23 cellular contexts compared by ENCODE assay signal in the genomic region with DNA sequence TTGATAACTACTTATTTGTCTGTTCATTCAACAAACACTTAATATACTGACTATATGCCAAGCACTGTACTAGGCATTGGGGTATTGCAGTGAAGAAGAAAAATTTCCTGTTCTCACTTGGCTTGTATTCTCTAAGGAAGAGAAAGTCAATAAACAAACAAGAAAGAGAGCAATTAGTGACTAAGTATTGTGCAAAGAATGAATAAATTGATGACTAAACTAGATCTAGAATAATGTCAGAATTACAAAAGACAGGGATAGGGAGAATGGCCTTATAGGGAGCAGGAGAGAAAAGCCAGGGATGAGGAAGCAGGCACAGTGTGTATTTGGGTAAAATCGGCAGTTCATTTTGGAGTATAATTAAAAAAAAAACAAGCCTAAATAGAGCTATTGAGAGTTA. TPM values are rescaled to one million over a fixed set of nuclear protein-coding genes. Genes with fewer than 3 reads are reported as not detected.
DNase-seq lines count a peak whose midpoint lies in the region; ATAC-seq and TF ChIP-seq lines count a peak whose summit lies in the region.
"Had no signal": no experiment of that assay in that cellular context is flagged by ENCODE, and none has a peak within 500 bp of the region (broad histone marks: within the 10 kb centered on the region; RNA-seq: fewer than 3 reads in every experiment).

No MANE protein-coding gene starts in this region.

- no peaks in the 10 kb centered on the region for H3F3A ChIP-seq in PC-3 (ENCODE audit: low read length, unreplicated experiment)

- H3K4me2 ChIP-seq in PC-3 (ENCODE audit: low read length): no peak overlapping the region
- H3K4me2 ChIP-seq: A549; BLaER1 treated with 17β-estradiol and CSF1 and Interleukin-3, amounts not matched to agents 10 nM and 100 nM had no signal

- H3K9me2 ChIP-seq in PC-3 (replicated peaks; ENCODE audit: low read length): no peaks in the 10 kb centered on the region

- no peaks in the 10 kb centered on the region for H3K79me2 ChIP-seq in PC-3 (ENCODE audit: low read length)

- H3K36me3 ChIP-seq in PC-3 (ENCODE audit: low read depth, low read length) (no peaks in the 10 kb centered on the region), vagina (no peaks in the 10 kb centered on the region), transverse colon (no peaks in the 10 kb centered on the region)
- H3K36me3 ChIP-seq: BLaER1 treated with 17β-estradiol and CSF1 and Interleukin-3, amounts not matched to agents 10 nM and 100 nM; MG63 had no signal

- TF ChIP-seq CTCF in PC-3 (conservative IDR thresholded peaks at IDR 0.05; ENCODE audit: low read depth, low read length) (no peak), vagina (IDR thresholded peaks at IDR 0.05) (no peak), transverse colon (IDR thresholded peaks at IDR 0.05) (no peak)

- WGBS in transverse colon (ENCODE audit: low coverage in 1 of 2), 2 donors: 67 to 80% methylated on average over 1 of the region's 1 CpG
- 86% methylated on average over 1 of the region's 1 CpG for WGBS in right cardiac atrium

- H2AFZ ChIP-seq in PC-3 (ENCODE audit: low read length): no peak overlapping the region

- no TSS peak for BruUV-seq in PC-3 (replicated peaks; lab: Mats Ljungman, UMichigan)

- TF ChIP-seq POLR2A in vagina (IDR thresholded peaks at IDR 0.05) (no peak), transverse colon (IDR thresholded peaks at IDR 0.05) (no peak)

- no peaks in the 10 kb centered on the region for H4K20me1 ChIP-seq in PC-3 (ENCODE audit: low read length)

- H3K9me3 ChIP-seq in PC-3 (ENCODE audit: low read length): no peaks in the 10 kb centered on the region
- no peaks in the 10 kb centered on the region for H3K9me3 ChIP-seq in vagina
- H3K9me3 ChIP-seq in transverse colon: no peaks in the 10 kb centered on the region
- H3K9me3 ChIP-seq in right cardiac atrium (ENCODE audit: control insufficient read depth, low read length): no peaks in the 10 kb centered on the region
- H3K9me3 ChIP-seq: A549, MG63 had no signal

- CTCF ChIA-PET in PC-3 (lab: Charles Lee): no interaction called here

- in situ Hi-C loops in transverse colon (cut with MboI; ENCODE audit: low pct_ligation_motif_present in 1 of 4, low pct_unique_long_range_greater_than_20kb in 1 of 4, low sequenced_read_pairs in 3 of 4): no loop called here

- ATAC-seq in PC-3 (peak; percentile 19; the same call in 1 of the 2 replicates), right cardiac atrium (no peak)
- ATAC-seq: A549, SK-N-SH treated with all-trans-retinoic acid at 6 μM for 48 hours had no signal

- H3K4me3 ChIP-seq in PC-3 (ENCODE audit: low read length) (no peak overlapping the region), vagina (no peak overlapping the region), transverse colon (no peak overlapping the region), right cardiac atrium (ENCODE audit: low read length) (no peak overlapping the region)
- H3K4me3 ChIP-seq: A549; BLaER1 treated with 17β-estradiol and CSF1 and Interleukin-3, amounts not matched to agents 10 nM and 100 nM; MG63 had no signal

- DNase-seq in AG08395 (ENCODE audit: low spot score) (peak; percentile 5), HCEC 1CT (peak; percentile 67), PC-3 (peak; percentile 1), fibroblast of peridontal ligament (ENCODE audit: extremely low read depth) (peak; percentile 29), vagina (ENCODE audit: extremely low spot score in 2 of 2) (no peak), transverse colon (no peak), right cardiac atrium (no peak)
- DNase-seq: CD8-positive, alpha-beta memory T cell; DMS79; Karpas-422; MG63; NCI-H1092 treated with DMSO at 0.1 percent for 48 hours; NCI-H146; NCI-H2081; NCI-H510A; NCI-H82; OCI-M1; SHP77 treated with DMSO at 0.1 percent for 48 hours had no signal

- H3K4me1 ChIP-seq in PC-3 (ENCODE audit: insufficient read depth, low read length): no peaks in the 10 kb centered on the region
- H3K4me1 ChIP-seq in vagina: peaks cover 21% of the 10 kb centered on the region
- H3K4me1 ChIP-seq in transverse colon: peaks cover 0 to 15% (median 0%) of the 10 kb centered on the region in 4 donors
- no peaks in the 10 kb centered on the region for H3K4me1 ChIP-seq in right cardiac atrium (ENCODE audit: control insufficient read depth, insufficient read depth, low read length)

- peaks cover 20% of the 10 kb centered on the region for H3K27me3 ChIP-seq in PC-3 (ENCODE audit: low read length)
- H3K27me3 ChIP-seq in vagina: no peaks in the 10 kb centered on the region
- peaks cover 20% of the 10 kb centered on the region for H3K27me3 ChIP-seq in transverse colon
- no peaks in the 10 kb centered on the region for H3K27me3 ChIP-seq in right cardiac atrium (ENCODE audit: control insufficient read depth, insufficient read depth)
- H3K27me3 ChIP-seq: MG63 had no signal

- no peak for TF ChIP-seq EP300 in transverse colon (IDR thresholded peaks at IDR 0.05; ENCODE audit: low read depth)

- no peak overlapping the region for H3K9ac ChIP-seq in PC-3 (ENCODE audit: low read length)
- H3K9ac ChIP-seq: BLaER1 treated with 17β-estradiol and CSF1 and Interleukin-3, amounts not matched to agents 10 nM and 100 nM had no signal

- POLR2A ChIA-PET in PC-3 (lab: Charles Lee; ENCODE audit: unreplicated experiment): no interaction called here

- H3K27ac ChIP-seq in PC-3 (ENCODE audit: low read length): no peak overlapping the region
- no peak overlapping the region for H3K27ac ChIP-seq in vagina
- H3K27ac ChIP-seq in transverse colon: no peak overlapping the region
- H3K27ac ChIP-seq in right cardiac atrium (ENCODE audit: low read length): no peak overlapping the region
- H3K27ac ChIP-seq: A549; BLaER1 treated with 17β-estradiol and CSF1 and Interleukin-3, amounts not matched to agents 10 nM and 100 nM had no signal

- intact Hi-C loops in PC-3 (cut with micrococcal nuclease) (loop anchor here (10.0 kb wide), 1 partner anchor 183 kb away; no protein-coding TSS in a partner anchor), vagina (cut with DNase I) (no loop called here), transverse colon (cut with DNase I; ENCODE audit: low total_unique reads) (no loop called here), right cardiac atrium (cut with DNase I) (no loop called here)

RNA-seq across cellular contexts. Expression of gene LIN7A, which starts 4.2 kb away (rescaled TPM):
- total RNA-seq in PC-3 (2014; rRNA removed) (not detected in 2 replicates), vagina (12.5 TPM), transverse colon (10 to 100 TPM in 2 of 4 donors, 1 to 10 TPM in 2; 7.4 to 31.0 (median 9.0) TPM), right cardiac atrium (10 to 100 TPM; 18.9 to 22.3 (median 20.6) TPM)
- polyA plus RNA-seq in right cardiac atrium: 9.2 TPM
- total RNA-seq: CD8-positive, alpha-beta memory T cell; RPMI7951 had no signal
- polyA plus RNA-seq: CD8-positive, alpha-beta memory T cell; IgD-negative memory B cell had no signal

Comparison
In these comparisons a context has a peak if more than half of its experiments do, and no peak if none do; other contexts are left out.
1. DNase-seq: peak in AG08395 (single experiment), HCEC 1CT (single experiment), PC-3 (single experiment) and fibroblast of peridontal ligament (single experiment); none in vagina (0 of 2), transverse colon (single experiment) and right cardiac atrium (0 of 3).